In the genomic region with DNA sequence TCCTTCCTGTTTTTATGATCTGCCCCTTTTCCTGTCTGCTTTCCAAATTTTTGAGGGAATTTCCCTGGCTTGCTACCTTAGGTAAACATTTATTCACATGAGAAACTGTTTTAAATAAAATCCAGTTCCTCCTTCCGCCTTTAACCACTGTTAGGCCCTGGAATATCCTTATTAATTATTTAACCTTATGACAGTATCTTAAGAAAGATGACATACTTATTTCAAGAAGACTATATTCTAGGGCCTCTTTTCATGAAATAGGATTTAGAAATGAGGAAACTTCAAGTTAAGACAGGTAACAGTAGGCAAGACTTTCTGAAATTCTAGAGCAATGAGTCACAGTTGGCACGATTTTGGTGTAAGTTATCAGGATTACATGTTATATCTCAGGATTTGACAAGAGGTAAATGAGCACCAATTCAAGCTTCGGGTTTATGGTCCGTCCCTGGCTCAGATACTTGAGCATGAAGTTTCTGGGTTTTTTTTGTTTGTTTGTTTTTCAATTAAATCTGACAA, we compare ENCODE assay signal across 1 cellular context.
TF ChIP-seq lines count a peak whose summit lies in the region.

No MANE protein-coding gene starts in this region.

TF ChIP-seq in IMR-90, 13 proteins besides CTCF, POLR2A, EP300 and RAD21:
- TF ChIP-seq MAZ (IDR thresholded peaks at IDR 0.05; ENCODE audit: borderline replicate concordance, low read depth, low read length) = no peak
- TF ChIP-seq MXI1 (IDR thresholded peaks at IDR 0.05; ENCODE audit: borderline replicate concordance, low read depth, low read length) = no peak
- no peak for TF ChIP-seq CEBPB (IDR thresholded peaks at IDR 0.05; ENCODE audit: low read depth, low read length)
- no peak for TF ChIP-seq RFX5 (IDR thresholded peaks at IDR 0.05; ENCODE audit: low read depth, low read length)
- TF ChIP-seq BHLHE40 (IDR thresholded peaks at IDR 0.05; ENCODE audit: low read depth, low read length) = no peak
- TF ChIP-seq SMC3 (IDR thresholded peaks at IDR 0.05; ENCODE audit: low read depth, low read length) = no peak
- TF ChIP-seq, protein P1, sequence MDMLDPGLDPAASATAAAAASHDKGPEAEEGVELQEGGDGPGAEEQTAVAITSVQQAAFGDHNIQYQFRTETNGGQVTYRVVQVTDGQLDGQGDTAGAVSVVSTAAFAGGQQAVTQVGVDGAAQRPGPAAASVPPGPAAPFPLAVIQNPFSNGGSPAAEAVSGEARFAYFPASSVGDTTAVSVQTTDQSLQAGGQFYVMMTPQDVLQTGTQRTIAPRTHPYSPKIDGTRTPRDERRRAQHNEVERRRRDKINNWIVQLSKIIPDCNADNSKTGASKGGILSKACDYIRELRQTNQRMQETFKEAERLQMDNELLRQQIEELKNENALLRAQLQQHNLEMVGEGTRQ (IDR thresholded peaks at IDR 0.05; ENCODE audit: low read depth, low read length) = no peak
- no peak for TF ChIP-seq NFE2L2 (IDR thresholded peaks at IDR 0.05; ENCODE audit: low read depth, low read length)
- no peak for TF ChIP-seq RCOR1 (IDR thresholded peaks at IDR 0.05; ENCODE audit: insufficient replicate concordance, low read length)
- no peak for TF ChIP-seq FOS (IDR thresholded peaks at IDR 0.05; ENCODE audit: low read depth, low read length)
- no peak for TF ChIP-seq CHD1 (IDR thresholded peaks at IDR 0.05; ENCODE audit: low read depth, low read length)
- TF ChIP-seq, protein P2, sequence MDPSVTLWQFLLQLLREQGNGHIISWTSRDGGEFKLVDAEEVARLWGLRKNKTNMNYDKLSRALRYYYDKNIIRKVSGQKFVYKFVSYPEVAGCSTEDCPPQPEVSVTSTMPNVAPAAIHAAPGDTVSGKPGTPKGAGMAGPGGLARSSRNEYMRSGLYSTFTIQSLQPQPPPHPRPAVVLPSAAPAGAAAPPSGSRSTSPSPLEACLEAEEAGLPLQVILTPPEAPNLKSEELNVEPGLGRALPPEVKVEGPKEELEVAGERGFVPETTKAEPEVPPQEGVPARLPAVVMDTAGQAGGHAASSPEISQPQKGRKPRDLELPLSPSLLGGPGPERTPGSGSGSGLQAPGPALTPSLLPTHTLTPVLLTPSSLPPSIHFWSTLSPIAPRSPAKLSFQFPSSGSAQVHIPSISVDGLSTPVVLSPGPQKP (IDR thresholded peaks at IDR 0.05; ENCODE audit: borderline replicate concordance, low read depth, low read length) = no peak
- no peak for TF ChIP-seq MAFK (IDR thresholded peaks at IDR 0.05; ENCODE audit: low read depth, low read length)
